16 cellular contexts compared by ENCODE assay signal in the genomic region with DNA sequence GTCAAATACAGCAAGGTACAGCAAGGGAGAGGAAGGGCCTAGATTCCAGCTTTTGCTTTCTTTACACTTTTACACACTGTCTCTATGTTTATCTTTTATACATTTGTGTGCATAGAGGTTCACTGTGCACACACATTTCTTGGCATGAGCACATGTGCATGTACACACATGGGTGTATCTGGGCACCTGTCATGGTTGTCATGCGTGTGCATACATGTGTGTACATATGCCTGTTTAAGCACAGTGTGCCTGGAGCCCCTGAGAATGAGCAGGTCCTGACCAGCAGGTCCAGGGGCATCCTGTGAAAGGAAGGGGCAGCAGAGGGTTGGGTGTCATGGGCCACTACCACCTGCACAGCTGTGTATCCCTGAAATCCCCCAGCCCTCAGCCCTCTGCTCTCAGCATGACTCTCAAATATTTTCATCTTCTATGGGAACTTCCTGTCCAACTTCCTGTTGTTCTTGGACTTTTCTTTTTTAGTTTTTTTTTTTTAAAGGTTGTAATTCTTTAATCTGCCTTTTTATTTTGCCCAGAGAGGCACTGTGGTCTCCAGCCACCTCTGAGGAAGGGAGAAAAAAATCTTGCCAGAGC.
A peak's percentile ranks its signal among the peaks of the same experiment; 100 is the strongest.
DNase-seq lines count a peak whose midpoint lies in the region; ATAC-seq, FAIRE-seq and TF ChIP-seq lines count a peak whose summit lies in the region.
"Had no signal": no experiment of that assay in that cellular context is flagged by ENCODE, and none has a peak within 500 bp of the region (broad histone marks: within the 10 kb centered on the region; RNA-seq: fewer than 3 reads in every experiment).

No MANE protein-coding gene starts in this region.

- no peak overlapping the region for H3K4me3 ChIP-seq in left ventricle myocardium inferior
- no peak overlapping the region for H3K4me3 ChIP-seq in GM12878
- H3K4me3 ChIP-seq: colonic mucosa, ovary, Peyer's patch had no signal

- H3K27me3 ChIP-seq in left ventricle myocardium inferior (ENCODE audit: low read depth): no peaks in the 10 kb centered on the region
- H3K27me3 ChIP-seq in GM12878 (replicated peaks in 1 of 2; ENCODE audit: control insufficient read depth in 2 of 2, insufficient read depth in 2 of 2, low read length in 1 of 2): no peaks in the 10 kb centered on the region
- H3K27me3 ChIP-seq: colonic mucosa, ovary, Peyer's patch had no signal

- no peaks in the 10 kb centered on the region for H3K79me2 ChIP-seq in GM12878 (ENCODE audit: control insufficient read depth, insufficient read depth, low read length)

- H3K36me3 ChIP-seq in left ventricle myocardium inferior (no peaks in the 10 kb centered on the region), GM12878 (ENCODE audit: control insufficient read depth in 2 of 2, insufficient read depth in 2 of 2, low read length in 1 of 2) (no peaks in the 10 kb centered on the region)
- H3K36me3 ChIP-seq: colonic mucosa, ovary, Peyer's patch had no signal

- BruUV-seq in GM12878 (replicated peaks; lab: Mats Ljungman, UMichigan): no TSS peak

- no peak for DNase-seq in left ventricle myocardium inferior
- no peak for DNase-seq in cardiac septum (ENCODE audit: low spot score)
- DNase-seq in GM12878 (ENCODE audit: low read depth, low spot score): no peak
- peak; percentile 87 for DNase-seq in lung microvascular endothelial cell (ENCODE audit: low read depth in 2 of 2)
- no peak for DNase-seq in 8988T
- no peak for DNase-seq in substantia nigra (lab: John Stamatoyannopoulos, UW)
- no peak for DNase-seq in activated T-cell treated with anti-CD3 and anti-CD28 coated beads for 4 hours
- no peak for DNase-seq in GM10248 (ENCODE audit: extremely low spot score)
- DNase-seq: colonic mucosa, NCI-H1417, NCI-H524, ovary, Peyer's patch had no signal

- intact Hi-C loops in left ventricle myocardium inferior (cut with micrococcal nuclease): no loop called here
- intact Hi-C loops in cardiac septum (cut with DNase I): loop anchor here (1.0 kb wide), 1 partner anchor 36 kb away; no protein-coding TSS in a partner anchor
- intact Hi-C loops in GM12878 (cut with micrococcal nuclease; ENCODE audit: unreplicated experiment): no loop called here

- no peak for TF ChIP-seq EP300 in GM12878 (IDR thresholded peaks at IDR 0.05; ENCODE audit: borderline replicate concordance in 1 of 2, control insufficient read depth in 1 of 2, low read depth in 2 of 2, low read length in 2 of 2)

- no peak for TF ChIP-seq RAD21 in GM12878 (IDR thresholded peaks at IDR 0.05; ENCODE audit: insufficient read depth, low read depth, low read length)

- no peak for FAIRE-seq in GM12878 (lab: Jason Lieb, UNC)
- FAIRE-seq: GM12892, H1, urothelium cell line had no signal

- no peak for TF ChIP-seq POLR2A in GM12878 (IDR thresholded peaks at IDR 0.05; ENCODE audit: low read depth, low read length)

- H3K9ac ChIP-seq in GM12878 (ENCODE audit: control insufficient read depth, insufficient read depth, low read length): no peak overlapping the region

- in situ Hi-C loops in GM12878 (cut with MboI): no loop called here

- peak overlapping the region; percentile 33; the same call in 1 of the 2 replicates for H2AFZ ChIP-seq in GM12878 (ENCODE audit: control insufficient read depth, low read depth, low read length)

- H3K4me1 ChIP-seq in left ventricle myocardium inferior (peaks cover 52% of the 10 kb centered on the region), GM12878 (ENCODE audit: control insufficient read depth, insufficient read depth, low read length) (peaks cover 3% of the 10 kb centered on the region)
- H3K4me1 ChIP-seq: colonic mucosa, Peyer's patch had no signal

- SMC1A ChIA-PET in GM12878 (lab: Charles Lee; ENCODE audit: uncharacterized antibody, unreplicated experiment): interaction anchor here (0.8 to 3.8 kb wide), 6 partner anchors 9 to 163 kb away, joined by 3 to 10 read pairs (median 3); no protein-coding TSS in a partner anchor

- TF ChIP-seq CTCF in left ventricle myocardium inferior (IDR thresholded peaks at IDR 0.05; ENCODE audit: borderline replicate concordance): no peak
- no peak for TF ChIP-seq CTCF in GM12878 (IDR thresholded peaks at IDR 0.05 in 2 of 3, conservative IDR thresholded peaks at IDR 0.05 in 1 of 3; ENCODE audit: control insufficient read depth in 2 of 3, extremely low read depth in 1 of 3, insufficient read depth in 1 of 3, low read depth in 3 of 3, low read length in 3 of 3)
- no peak for TF ChIP-seq CTCF in GM10248 (IDR thresholded peaks at IDR 0.05; ENCODE audit: control extremely low read depth, extremely low read depth, low read depth, missing control alignments)

- H3K9me3 ChIP-seq in left ventricle myocardium inferior (replicated peaks) (no peaks in the 10 kb centered on the region), GM12878 (replicated peaks; ENCODE audit: control insufficient read depth, insufficient read depth, low read length) (no peaks in the 10 kb centered on the region; the same call in 2 of the 3 replicates)
- H3K9me3 ChIP-seq: colonic mucosa, ovary, Peyer's patch had no signal

- CTCF ChIA-PET in GM12878 (lab: Yijun Ruan, JAX) (interaction anchor here (0.6 to 1.1 kb wide), 3 partner anchors 18 to 137 kb away, joined by 3 read pairs; no protein-coding TSS in a partner anchor), GM10248 (lab: Yijun Ruan, JAX) (interaction anchor here (1.2 to 1.6 kb wide), 3 partner anchors 17 to 70 kb away, joined by 3 read pairs; no protein-coding TSS in a partner anchor)

- RAD21 ChIA-PET in GM12878 (lab: Charles Lee; ENCODE audit: unreplicated experiment): interaction anchor here (1.2 kb wide), 1 partner anchor 28 kb away, joined by 3 read pairs; no protein-coding TSS in a partner anchor

- no peaks in the 10 kb centered on the region for H4K20me1 ChIP-seq in GM12878 (ENCODE audit: control insufficient read depth, insufficient read depth)

- 100% methylated on average over 1 of the region's 1 CpG for WGBS in GM12878 (ENCODE audit: insufficient coverage, insufficient replicate concordance, low lambda C conversion rate, missing lambda C conversion rate)

- POLR2A ChIA-PET in GM12878 (lab: Charles Lee) (interaction anchor here (0.6 kb wide), 1 partner anchor 36 kb away, joined by 3 read pairs; no protein-coding TSS in a partner anchor), GM10248 (lab: Yijun Ruan, JAX) (no interaction called here)

- H3K4me2 ChIP-seq in GM12878 (ENCODE audit: control insufficient read depth, insufficient read depth): no peak overlapping the region

- H3K27ac ChIP-seq in left ventricle myocardium inferior (replicated peaks) (peak overlapping the region; percentile 81), GM12878 (ENCODE audit: control insufficient read depth, insufficient read depth) (no peak overlapping the region), substantia nigra (ENCODE audit: low read depth, low read length, poor library complexity, severe bottlenecking) (no peak overlapping the region)
- H3K27ac ChIP-seq: colonic mucosa, ovary, Peyer's patch had no signal

- peak; percentile 85 for ATAC-seq in GM12878

TF ChIP-seq in GM12878, 131 proteins besides CTCF, POLR2A, EP300 and RAD21:
- no peak for TF ChIP-seq MTA3 (IDR thresholded peaks at IDR 0.05; ENCODE audit: borderline replicate concordance, low read length)
- TF ChIP-seq, protein P1, sequence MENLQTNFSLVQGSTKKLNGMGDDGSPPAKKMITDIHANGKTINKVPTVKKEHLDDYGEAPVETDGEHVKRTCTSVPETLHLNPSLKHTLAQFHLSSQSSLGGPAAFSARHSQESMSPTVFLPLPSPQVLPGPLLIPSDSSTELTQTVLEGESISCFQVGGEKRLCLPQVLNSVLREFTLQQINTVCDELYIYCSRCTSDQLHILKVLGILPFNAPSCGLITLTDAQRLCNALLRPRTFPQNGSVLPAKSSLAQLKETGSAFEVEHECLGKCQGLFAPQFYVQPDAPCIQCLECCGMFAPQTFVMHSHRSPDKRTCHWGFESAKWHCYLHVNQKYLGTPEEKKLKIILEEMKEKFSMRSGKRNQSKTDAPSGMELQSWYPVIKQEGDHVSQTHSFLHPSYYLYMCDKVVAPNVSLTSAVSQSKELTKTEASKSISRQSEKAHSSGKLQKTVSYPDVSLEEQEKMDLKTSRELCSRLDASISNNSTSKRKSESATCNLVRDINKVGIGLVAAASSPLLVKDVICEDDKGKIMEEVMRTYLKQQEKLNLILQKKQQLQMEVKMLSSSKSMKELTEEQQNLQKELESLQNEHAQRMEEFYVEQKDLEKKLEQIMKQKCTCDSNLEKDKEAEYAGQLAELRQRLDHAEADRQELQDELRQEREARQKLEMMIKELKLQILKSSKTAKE (IDR thresholded peaks at IDR 0.05; ENCODE audit: low read depth, poor library complexity, severe bottlenecking): no peak
- TF ChIP-seq, protein P2, sequence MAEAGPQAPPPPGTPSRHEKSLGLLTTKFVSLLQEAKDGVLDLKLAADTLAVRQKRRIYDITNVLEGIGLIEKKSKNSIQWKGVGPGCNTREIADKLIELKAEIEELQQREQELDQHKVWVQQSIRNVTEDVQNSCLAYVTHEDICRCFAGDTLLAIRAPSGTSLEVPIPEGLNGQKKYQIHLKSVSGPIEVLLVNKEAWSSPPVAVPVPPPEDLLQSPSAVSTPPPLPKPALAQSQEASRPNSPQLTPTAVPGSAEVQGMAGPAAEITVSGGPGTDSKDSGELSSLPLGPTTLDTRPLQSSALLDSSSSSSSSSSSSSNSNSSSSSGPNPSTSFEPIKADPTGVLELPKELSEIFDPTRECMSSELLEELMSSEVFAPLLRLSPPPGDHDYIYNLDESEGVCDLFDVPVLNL (IDR thresholded peaks at IDR 0.05; ENCODE audit: low read depth, low read length): no peak
- TF ChIP-seq GABPA (IDR thresholded peaks at IDR 0.05; ENCODE audit: low read depth): 0 out of 2 replicates have a peak, but pooled peaks have one; percentile 47
- no peak for TF ChIP-seq POU2F2 (IDR thresholded peaks at IDR 0.05; ENCODE audit: borderline replicate concordance, low read depth, low read length)
- TF ChIP-seq IKZF2 (IDR thresholded peaks at IDR 0.05): no peak
- TF ChIP-seq TCF12 (IDR thresholded peaks at IDR 0.05; ENCODE audit: low read depth, low read length): peak; percentile 54; the same call in 1 of the 2 replicates

Comparison
In these comparisons a context has a peak if more than half of its experiments do, and no peak if none do; other contexts are left out.
1. DNase-seq: peak in lung microvascular endothelial cell (2 of 2); none in left ventricle myocardium inferior (single experiment), cardiac septum (single experiment), GM12878 (single experiment), 8988T (single experiment), substantia nigra (0 of 49), activated T-cell treated with anti-CD3 and anti-CD28 coated beads for 4 hours (single experiment) and GM10248 (single experiment).